In genomic region chr20:38460040-38460623, GRCh38 we compare ENCODE assay signal across 1 cellular context.
TF ChIP-seq lines count a peak whose summit lies in the region.

No MANE protein-coding gene starts in this region.

TF ChIP-seq in endothelial cell of umbilical vein, 7 proteins besides CTCF, POLR2A, EP300 and RAD21 (continued from another document):
- no peak for TF ChIP-seq EZH2 (IDR thresholded peaks at IDR 0.05; ENCODE audit: borderline replicate concordance, low read depth, low read length, severe bottlenecking)
